Comparison of ENCODE assay signal across 8 cellular contexts in genomic region chr13:24680258-24680920, GRCh38.
DNase-seq lines count a peak whose midpoint lies in the region; ATAC-seq and TF ChIP-seq lines count a peak whose summit lies in the region.

TSS of gene ATP12A (plus strand) at chr13:24680408. CDS start at chr13:24680744, 336 bp downstream.

- no peak for TF ChIP-seq CTCF in KMS-11 (conservative IDR thresholded peaks at IDR 0.05; ENCODE audit: low read depth, low read length)

- H3K4me2 ChIP-seq in KMS-11 = no peak within 1 kb of the TSS

- no peak within 1 kb of the TSS for H3K9ac ChIP-seq in KMS-11

- DNase-seq in activated gamma-delta T cell (lab: John Stamatoyannopoulos, UW) (peak; percentile 18), iPS-NIHi7 (ENCODE audit: extremely low spot score) (peak; percentile 81), NCI-H774 (lab: John Stamatoyannopoulos, UW) (no peak), OCI-M1 (lab: John Stamatoyannopoulos, UW) (no peak)
- DNase-seq in stimulated activated CD8-positive, alpha-beta memory T cell treated with anti-CD3 and anti-CD28 coated beads, Interleukin-4, amount 100 ng/mL, for 48 hours = peak; percentile 54

- H3K36me3 ChIP-seq in ACC112 (ENCODE audit: insufficient read depth, low read length) (no peaks in the 10 kb centered on the region), KMS-11 (ENCODE audit: insufficient read depth) (no peaks in the 10 kb centered on the region)

- H3K27ac ChIP-seq in ACC112 (ENCODE audit: low read depth, low read length) = no peak within 1 kb of the TSS
- no peak within 1 kb of the TSS for H3K27ac ChIP-seq in KMS-11

- H3K4me1 ChIP-seq in ACC112 (ENCODE audit: control insufficient read depth, insufficient read depth, low read length, unreplicated experiment) = peaks cover 7% of the 10 kb centered on the region
- H3K4me1 ChIP-seq in KMS-11 (ENCODE audit: low read depth, poor library complexity, severe bottlenecking) = peaks cover 10% of the 10 kb centered on the region

- ATAC-seq in GM19452 (IDR thresholded peaks at IDR 0.05; ENCODE audit: unreplicated experiment) = no peak

- H3K4me3 ChIP-seq in ACC112 (ENCODE audit: low read depth, low read length) (peak within 1 kb of the TSS; percentile 54), KMS-11 (IDR thresholded peaks at IDR 0.05; ENCODE audit: insufficient read depth, low read depth, low read length) (no peak within 1 kb of the TSS)

- H3K27me3 ChIP-seq in ACC112 (ENCODE audit: insufficient read depth, low read length) (peaks cover 47% of the 10 kb centered on the region), KMS-11 (ENCODE audit: insufficient read depth, low read depth) (no peaks in the 10 kb centered on the region)

- no peaks in the 10 kb centered on the region for H4K20me1 ChIP-seq in KMS-11 (ENCODE audit: insufficient read depth)

- no peaks in the 10 kb centered on the region for H3K79me2 ChIP-seq in ACC112 (ENCODE audit: control insufficient read depth, insufficient read depth, low read length, unreplicated experiment)
- no peaks in the 10 kb centered on the region for H3K79me2 ChIP-seq in KMS-11 (ENCODE audit: insufficient read depth, low read depth)

- peak within 1 kb of the TSS; percentile 38 for H2AFZ ChIP-seq in ACC112 (ENCODE audit: low read length, unreplicated experiment)
- H2AFZ ChIP-seq in KMS-11 (ENCODE audit: low read depth) = peak within 1 kb of the TSS; percentile 34; the same call in 1 of the 2 replicates

Comparison
In these comparisons a context has a peak if more than half of its experiments do, and no peak if none do; other contexts are left out.
1. DNase-seq: peak in activated gamma-delta T cell (single experiment), iPS-NIHi7 (single experiment) and stimulated activated CD8-positive, alpha-beta memory T cell treated with anti-CD3 and anti-CD28 coated beads, Interleukin-4, amount 100 ng/mL, for 48 hours (single experiment); none in NCI-H774 (single experiment) and OCI-M1 (single experiment).